Comparison of ENCODE assay signal across 31 cellular contexts in genomic region chr19:22595422-22595821, GRCh38. TPM values are rescaled to one million over a fixed set of nuclear protein-coding genes. Genes with fewer than 3 reads are reported as not detected.
"Had no signal": no experiment of that assay in that cellular context is flagged by ENCODE, and none has a peak within 500 bp of the region (broad histone marks: within the 10 kb centered on the region; RNA-seq: fewer than 3 reads in every experiment).

No MANE protein-coding gene starts in this region.

- H3K4me3 Mint-ChIP-seq: activated B cell treated with CpG ODN at 0.5 μM for 24 hours; activated CD4-positive, alpha-beta memory T cell treated with anti-CD3 and anti-CD28 coated beads for 36 hours; activated CD8-positive, alpha-beta memory T cell treated with anti-CD3 and anti-CD28 coated beads, Interleukin-2, amount 10 ng/mL, durations not matched to agents 7 days and 5 days; activated CD8-positive, alpha-beta T cell treated with anti-CD3 and anti-CD28 coated beads, Interleukin-2, amount 10 ng/mL, durations not matched to agents 7 days and 5 days; activated naive CD4-positive, alpha-beta T cell treated with anti-CD3 and anti-CD28 coated beads, Interleukin-2, amount 10 ng/mL, durations not matched to agents 7 days and 5 days; activated T-helper 1 cell treated with anti-CD3 and anti-CD28 coated beads, Interleukin-12 subunit alpha, Interleukin-12 subunit beta, Interleukin-2, Interleukin-4 antibody, amounts not matched to agents 30 ng/mL and 10 ng/mL and 1 ng/mL, durations not matched to agents 14 hours and 24 hours and 36 hours; central memory CD8-positive, alpha-beta T cell; dendritic cell treated with granulocyte-macrophage colony-stimulating factor and Interleukin-4, amounts not matched to agents 40 ng/mL and 50 ng/mL, for 4 days; endodermal cell; T-helper 17 cell; T-helper 2 cell treated with Interferon-gamma antibody and Interleukin-4, amounts not matched to agents 5 μg/mL and 100 μg/mL, for 36 hours had no signal

- H3K27ac Mint-ChIP-seq: activated B cell treated with CpG ODN at 0.5 μM for 24 hours; activated CD4-positive, alpha-beta memory T cell treated with anti-CD3 and anti-CD28 coated beads for 36 hours; activated CD8-positive, alpha-beta memory T cell treated with anti-CD3 and anti-CD28 coated beads, Interleukin-2, amount 10 ng/mL, durations not matched to agents 7 days and 5 days; activated CD8-positive, alpha-beta T cell treated with anti-CD3 and anti-CD28 coated beads, Interleukin-2, amount 10 ng/mL, durations not matched to agents 7 days and 5 days; activated naive CD4-positive, alpha-beta T cell treated with anti-CD3 and anti-CD28 coated beads, Interleukin-2, amount 10 ng/mL, durations not matched to agents 7 days and 5 days; activated naive CD4-positive, alpha-beta T cell treated with anti-CD3 and anti-CD28 coated beads, Interleukin-2, amount 50 U/mL, for 72 hours; activated T-helper 1 cell treated with anti-CD3 and anti-CD28 coated beads, Interleukin-12 subunit alpha, Interleukin-12 subunit beta, Interleukin-2, Interleukin-4 antibody, amounts not matched to agents 30 ng/mL and 10 ng/mL and 1 ng/mL, durations not matched to agents 14 hours and 24 hours and 36 hours; activated T-helper 2 cell treated with anti-CD3 and anti-CD28 coated beads, Interferon-gamma antibody, Interleukin-2, Interleukin-4, amounts not matched to agents 10 μg/mL and 5 μg/mL and 100 μg/mL, durations not matched to agents 14 hours and 24 hours and 36 hours; dendritic cell treated with granulocyte-macrophage colony-stimulating factor and Interleukin-4, amounts not matched to agents 40 ng/mL and 50 ng/mL, for 4 days; endodermal cell; T-helper 17 cell; T-helper 2 cell treated with Interferon-gamma antibody and Interleukin-4, amounts not matched to agents 5 μg/mL and 100 μg/mL, for 36 hours had no signal

- H3K4me1 ChIP-seq: esophagus squamous epithelium, gastroesophageal sphincter had no signal

- DNase-seq: activated B cell treated with CpG ODN at 0.5 μM for 24 hours; activated CD4-positive, alpha-beta memory T cell treated with anti-CD3 and anti-CD28 coated beads for 36 hours; activated CD8-positive, alpha-beta memory T cell treated with anti-CD3 and anti-CD28 coated beads, Interleukin-2, amount 10 ng/mL, durations not matched to agents 7 days and 5 days; activated CD8-positive, alpha-beta memory T cell treated with anti-CD3 and anti-CD28 coated beads, Interleukin-2, amount 50 U/mL, for 4 hours; activated CD8-positive, alpha-beta T cell treated with anti-CD3 and anti-CD28 coated beads, Interleukin-2, amount 10 ng/mL, durations not matched to agents 7 days and 5 days; activated effector memory CD4-positive, alpha-beta T cell treated with anti-CD3 and anti-CD28 coated beads, Interleukin-2, amount 50 U/mL, for 16 hours; activated naive CD4-positive, alpha-beta T cell treated with anti-CD3 and anti-CD28 coated beads, Interleukin-2, amount 10 ng/mL, durations not matched to agents 7 days and 5 days; activated T-cell treated with anti-CD3 and anti-CD28 coated beads, Interleukin-2, amount 50 U/mL, for 1 hour; activated T-cell treated with anti-CD3 and anti-CD28 coated beads, Interleukin-2, amount 50 U/mL, for 48 hours; amniotic stem cell; brain microvascular endothelial cell; effector memory CD4-positive, alpha-beta T cell; endodermal cell; erythroblast; esophagus squamous epithelium; foreskin melanocyte; SW 1271; T-helper 1 cell; T-helper 17 cell; T1000; WERI-Rb-1 had no signal

- H3K4me1 Mint-ChIP-seq: activated B cell treated with CpG ODN at 0.5 μM for 24 hours; activated CD8-positive, alpha-beta memory T cell treated with anti-CD3 and anti-CD28 coated beads, Interleukin-2, amount 10 ng/mL, durations not matched to agents 7 days and 5 days; activated naive CD4-positive, alpha-beta T cell treated with anti-CD3 and anti-CD28 coated beads, Interleukin-2, amount 10 ng/mL, durations not matched to agents 7 days and 5 days; central memory CD8-positive, alpha-beta T cell; endodermal cell; T-helper 17 cell had no signal

- H3K36me3 ChIP-seq: brain microvascular endothelial cell, esophagus squamous epithelium, gastroesophageal sphincter, WERI-Rb-1 had no signal

- H3K36me3 Mint-ChIP-seq: activated CD8-positive, alpha-beta memory T cell treated with anti-CD3 and anti-CD28 coated beads, Interleukin-2, amount 10 ng/mL, durations not matched to agents 7 days and 5 days; activated naive CD4-positive, alpha-beta T cell treated with anti-CD3 and anti-CD28 coated beads, Interleukin-2, amount 10 ng/mL, durations not matched to agents 7 days and 5 days had no signal

- H3K4me3 ChIP-seq: esophagus squamous epithelium, gastroesophageal sphincter had no signal

- H3K27me3 Mint-ChIP-seq: activated B cell treated with CpG ODN at 0.5 μM for 24 hours; activated CD8-positive, alpha-beta memory T cell treated with anti-CD3 and anti-CD28 coated beads, Interleukin-2, amount 10 ng/mL, durations not matched to agents 7 days and 5 days; activated naive CD4-positive, alpha-beta T cell treated with anti-CD3 and anti-CD28 coated beads, Interleukin-2, amount 10 ng/mL, durations not matched to agents 7 days and 5 days; dendritic cell treated with granulocyte-macrophage colony-stimulating factor and Interleukin-4, amounts not matched to agents 40 ng/mL and 50 ng/mL, for 4 days; T-helper 17 cell had no signal

- H3K27ac ChIP-seq: brain microvascular endothelial cell, coronary artery, esophagus squamous epithelium, gastroesophageal sphincter, WERI-Rb-1 had no signal

- ATAC-seq: activated CD4-positive, CD25-positive, alpha-beta regulatory T cell treated with anti-CD3 and anti-CD28 coated beads, Interleukin-2, amount 50 U/mL, for 24 hours; activated CD8-positive, alpha-beta memory T cell treated with anti-CD3 and anti-CD28 coated beads, Interleukin-2, amount 10 ng/mL, durations not matched to agents 7 days and 5 days; activated CD8-positive, alpha-beta T cell treated with anti-CD3 and anti-CD28 coated beads, Interleukin-2, amount 10 ng/mL, durations not matched to agents 7 days and 5 days; activated naive CD4-positive, alpha-beta T cell treated with anti-CD3 and anti-CD28 coated beads, Interleukin-2, amount 50 U/mL, for 72 hours; T-helper 17 cell had no signal

- H3K27me3 ChIP-seq: brain microvascular endothelial cell had no signal

RNA-seq across cellular contexts. Expression of gene ZNF492, which starts 38.7 kb away (rescaled TPM):
- total RNA-seq: astrocyte, endodermal cell had no signal
